8 cellular contexts compared by ENCODE assay signal in genomic region chr6:87703039-87703438, GRCh38. TPM values are rescaled to one million over a fixed set of nuclear protein-coding genes. Genes with fewer than 3 reads are reported as not detected.
A peak's percentile ranks its signal among the peaks of the same experiment; 100 is the strongest.
DNase-seq lines count a peak whose midpoint lies in the region; ATAC-seq and TF ChIP-seq lines count a peak whose summit lies in the region.
"Not testable (repeated sequence)": the region's sequence is repeated elsewhere in the genome, so short reads cannot be mapped to it uniquely, and the experiment has no call there.

No MANE protein-coding gene starts in this region.

- peak overlapping the region; percentile 96 for H3K27ac Mint-ChIP-seq in activated T-helper 17 cell treated with anti-CD3 and anti-CD28 coated beads, Interleukin-2, amount 50 U/mL, for 72 hours
- H3K27ac Mint-ChIP-seq in naive thymus-derived CD4-positive, alpha-beta T cell: peak overlapping the region in 8 of 9 donors; percentile 89 to 97 (median 94)
- H3K27ac Mint-ChIP-seq in stimulated activated memory B cell treated with anti-CD40 and anti-IgM and Interleukin-4, amounts not matched to agents 10 μg/mL and 1 μg/mL and 100 μg/mL, for 72 hours: peak overlapping the region; percentile 91

- peak overlapping the region; percentile 95 for H3K27ac ChIP-seq in HCT116 (ENCODE audit: low read depth, low read length)
- H3K27ac ChIP-seq in Peyer's patch: peak overlapping the region; percentile 96 to 99 (median 98)
- H3K27ac ChIP-seq in dorsolateral prefrontal cortex: peak overlapping the region in 55 of 59 donors; percentile 58 to 100 (median 98)
- H3K27ac ChIP-seq in hepatocyte: peak overlapping the region; percentile 80
- H3K27ac ChIP-seq in naive thymus-derived CD4-positive, alpha-beta T cell (ENCODE audit: low read depth, low read length): peak overlapping the region; percentile 93

- CTCF ChIA-PET in HCT116 (lab: Charles Lee); naive thymus-derived CD4-positive, alpha-beta T cell (lab: Charles Lee): not testable (repeated sequence)

- peaks cover 12 to 46% of the 10 kb centered on the region in 2 experiments for H3K4me1 ChIP-seq in HCT116 (ENCODE audit: control insufficient read depth in 1 of 2, insufficient read depth in 2 of 2, low read length in 2 of 2)
- H3K4me1 ChIP-seq in Peyer's patch; hepatocyte (ENCODE audit: insufficient read depth); naive thymus-derived CD4-positive, alpha-beta T cell (ENCODE audit: control insufficient read depth in 2 of 2, insufficient read depth in 2 of 2, low read length in 2 of 2): not testable (repeated sequence)

- H3K4me3 ChIP-seq in AG09309 (ENCODE audit: control insufficient read depth, low read depth, low read length): peak overlapping the region; percentile 61
- H3K4me3 ChIP-seq in HCT116 (replicated peaks in 1 of 2; ENCODE audit: low read depth in 1 of 2, low read length in 2 of 2): peak overlapping the region; percentile 78 to 91
- peak overlapping the region in 3 of 4 donors; percentile 71 to 99 (median 89) for H3K4me3 ChIP-seq in Peyer's patch
- peak overlapping the region; percentile 51 to 98 (median 93) for H3K4me3 ChIP-seq in dorsolateral prefrontal cortex
- peak overlapping the region; percentile 24 for H3K4me3 ChIP-seq in hepatocyte
- H3K4me3 ChIP-seq in naive thymus-derived CD4-positive, alpha-beta T cell (ENCODE audit: low read length): peak overlapping the region; percentile 80

- not testable (repeated sequence) for H3K9me2 ChIP-seq in HCT116 (ENCODE audit: insufficient read depth); hepatocyte (replicated peaks; ENCODE audit: insufficient read depth)

- not testable (repeated sequence) for H3K9me3 ChIP-seq in HCT116 (ENCODE audit: control insufficient read depth in 1 of 2, insufficient read depth in 1 of 2, low read depth in 1 of 2, low read length in 2 of 2); Peyer's patch; hepatocyte (ENCODE audit: low read depth); naive thymus-derived CD4-positive, alpha-beta T cell (ENCODE audit: control insufficient read depth in 2 of 3, low read length in 3 of 3)

- not testable (repeated sequence) for BruUV-seq in HCT116 (replicated peaks; lab: Mats Ljungman, UMichigan)

- peak overlapping the region; percentile 87 for H2AFZ ChIP-seq in HCT116 (ENCODE audit: low read depth, low read length, poor library complexity, severe bottlenecking)
- peak overlapping the region; percentile 53 for H2AFZ ChIP-seq in hepatocyte

- ATAC-seq in HCT116; activated T-helper 17 cell treated with anti-CD3 and anti-CD28 coated beads, Interleukin-2, amount 50 U/mL, for 72 hours (replicated peaks); naive thymus-derived CD4-positive, alpha-beta T cell; stimulated activated memory B cell treated with anti-CD40 and anti-IgM and Interleukin-4, amounts not matched to agents 10 μg/mL and 1 μg/mL and 100 μg/mL, for 72 hours: not testable (repeated sequence)

- peak overlapping the region; percentile 97 for H3K4me3 Mint-ChIP-seq in activated T-helper 17 cell treated with anti-CD3 and anti-CD28 coated beads, Interleukin-2, amount 50 U/mL, for 72 hours
- H3K4me3 Mint-ChIP-seq in naive thymus-derived CD4-positive, alpha-beta T cell: peak overlapping the region; percentile 92 to 98 (median 96)
- H3K4me3 Mint-ChIP-seq in stimulated activated memory B cell treated with anti-CD40 and anti-IgM and Interleukin-4, amounts not matched to agents 10 μg/mL and 1 μg/mL and 100 μg/mL, for 72 hours: peak overlapping the region; percentile 85

- TF ChIP-seq RAD21 in HCT116 (IDR thresholded peaks at IDR 0.05; ENCODE audit: low read depth): not testable (repeated sequence)

- POLR2A ChIA-PET in HCT116 (lab: Charles Lee): interaction anchor here (1.2 to 1.4 kb wide), 3 partner anchors 13 to 20 kb away, joined by 3 to 5 read pairs (median 4); no protein-coding TSS in a partner anchor
- POLR2A ChIA-PET in naive thymus-derived CD4-positive, alpha-beta T cell (lab: Charles Lee): interaction anchor here (0.7 to 2.8 kb wide), 6 partner anchors 13 to 547 kb away, joined by 3 to 44 read pairs (median 7); partner anchors contain the start of genes ORC3, RARS2 and ZNF292

- H3K27me3 ChIP-seq in HCT116 (ENCODE audit: insufficient read depth, low read length); Peyer's patch; dorsolateral prefrontal cortex; hepatocyte; naive thymus-derived CD4-positive, alpha-beta T cell (ENCODE audit: control insufficient read depth in 2 of 2, insufficient read depth in 2 of 2, low read length in 2 of 2): not testable (repeated sequence)

- H3K27me3 Mint-ChIP-seq in activated T-helper 17 cell treated with anti-CD3 and anti-CD28 coated beads, Interleukin-2, amount 50 U/mL, for 72 hours; naive thymus-derived CD4-positive, alpha-beta T cell; stimulated activated memory B cell treated with anti-CD40 and anti-IgM and Interleukin-4, amounts not matched to agents 10 μg/mL and 1 μg/mL and 100 μg/mL, for 72 hours: not testable (repeated sequence)

- H3K79me2 ChIP-seq in HCT116 (ENCODE audit: insufficient read depth, low read length): peaks cover 40% of the 10 kb centered on the region
- H3K79me2 ChIP-seq in hepatocyte: peaks cover 39% of the 10 kb centered on the region

- not testable (repeated sequence) for TF ChIP-seq CTCF in AG09309 (IDR thresholded peaks at IDR 0.05; ENCODE audit: control insufficient read depth, insufficient read depth, low read depth, low read length, missing control alignments); HCT116 (IDR thresholded peaks at IDR 0.05 in 2 of 3, conservative IDR thresholded peaks at IDR 0.05 in 1 of 3; ENCODE audit: borderline replicate concordance in 1 of 3, insufficient read depth in 1 of 3, low read depth in 2 of 3, low read length in 2 of 3); Peyer's patch (IDR thresholded peaks at IDR 0.05); dorsolateral prefrontal cortex (IDR thresholded peaks at IDR 0.05 in 54 of 56, conservative IDR thresholded peaks at IDR 0.05 in 2 of 56; ENCODE audit: low read depth in 1 of 56, partially characterized antibody in 56 of 56); hepatocyte (IDR thresholded peaks at IDR 0.05; ENCODE audit: poor library complexity)

- not testable (repeated sequence) for H3K9me3 Mint-ChIP-seq in activated T-helper 17 cell treated with anti-CD3 and anti-CD28 coated beads, Interleukin-2, amount 50 U/mL, for 72 hours; naive thymus-derived CD4-positive, alpha-beta T cell; stimulated activated memory B cell treated with anti-CD40 and anti-IgM and Interleukin-4, amounts not matched to agents 10 μg/mL and 1 μg/mL and 100 μg/mL, for 72 hours

- H4K20me1 ChIP-seq in HCT116 (ENCODE audit: insufficient read depth) (peaks cover 26% of the 10 kb centered on the region; the same call in 1 of the 2 replicates), hepatocyte (ENCODE audit: insufficient read depth, poor library complexity, severe bottlenecking) (peaks cover 31% of the 10 kb centered on the region)

- RAD21 ChIA-PET in HCT116 (lab: Charles Lee; ENCODE audit: low non-redundant PET in 1 of 2, low total read pairs in 2 of 2, uncharacterized antibody in 2 of 2, unreplicated experiment in 2 of 2): not testable (repeated sequence)

- intact Hi-C loops in HCT116 (cut with micrococcal nuclease) (loop anchor here (2.0 to 5.0 kb wide), 2 partner anchors 230 to 296 kb away; partner anchors contain the start of genes CFAP206 and SLC35A1), dorsolateral prefrontal cortex (cut with DNase I) (loop anchor here (2.0 to 10.0 kb wide), 5 partner anchors 111 to 1379 kb away; partner anchors contain the start of genes ORC3 (in 1 of the 2), PNRC1 (in 1 of the 2), SLC35A1 (in 1 of the 2) and ZNF292 (in 1 of the 2))
- intact Hi-C loops in naive thymus-derived CD4-positive, alpha-beta T cell (cut with micrococcal nuclease): loop anchor here (2.0 to 10.0 kb wide), 9 partner anchors 30 to 1654 kb away; partner anchors contain the start of genes CFAP206 (in 2 of the 2), RNGTT (in 1 of the 2) and UBE2J1 (in 1 of the 2)

- H3K9ac ChIP-seq in HCT116 (ENCODE audit: low read length): peak overlapping the region; percentile 29

- not testable (repeated sequence) for TF ChIP-seq POLR2A in HCT116 (IDR thresholded peaks at IDR 0.05; ENCODE audit: borderline replicate concordance, extremely low read depth, insufficient read depth, insufficient read length); Peyer's patch (IDR thresholded peaks at IDR 0.05)

- not testable (repeated sequence) for H3K36me3 ChIP-seq in HCT116 (ENCODE audit: control insufficient read depth in 1 of 2, insufficient read depth in 2 of 2, low read length in 2 of 2); Peyer's patch; hepatocyte (replicated peaks; ENCODE audit: insufficient read depth, low read depth); naive thymus-derived CD4-positive, alpha-beta T cell (ENCODE audit: control insufficient read depth in 2 of 3, insufficient read depth in 3 of 3, low read length in 3 of 3)

- H3K36me3 Mint-ChIP-seq in activated T-helper 17 cell treated with anti-CD3 and anti-CD28 coated beads, Interleukin-2, amount 50 U/mL, for 72 hours (ENCODE audit: low read depth): peaks cover 33% of the 10 kb centered on the region
- peaks cover 0 to 14% (median 0%) of the 10 kb centered on the region in 5 donors for H3K36me3 Mint-ChIP-seq in naive thymus-derived CD4-positive, alpha-beta T cell
- H3K36me3 Mint-ChIP-seq in stimulated activated memory B cell treated with anti-CD40 and anti-IgM and Interleukin-4, amounts not matched to agents 10 μg/mL and 1 μg/mL and 100 μg/mL, for 72 hours: peaks cover 15% of the 10 kb centered on the region

- DNase-seq in AG09309 (ENCODE audit: low read depth); HCT116 (ENCODE audit: low read depth, low spot score); Peyer's patch; dorsolateral prefrontal cortex; naive thymus-derived CD4-positive, alpha-beta T cell: not testable (repeated sequence)
- DNase-seq in hepatocyte (ENCODE audit: low spot score): peak; percentile 11

- 79% methylated on average over 19 of the region's 19 CpGs for WGBS in hepatocyte (ENCODE audit: low lambda C conversion rate, missing lambda C conversion rate)

- H3K4me1 Mint-ChIP-seq in activated T-helper 17 cell treated with anti-CD3 and anti-CD28 coated beads, Interleukin-2, amount 50 U/mL, for 72 hours: peaks cover 20% of the 10 kb centered on the region
- peaks cover 19 to 36% (median 29%) of the 10 kb centered on the region in 7 donors for H3K4me1 Mint-ChIP-seq in naive thymus-derived CD4-positive, alpha-beta T cell
- peaks cover 34% of the 10 kb centered on the region for H3K4me1 Mint-ChIP-seq in stimulated activated memory B cell treated with anti-CD40 and anti-IgM and Interleukin-4, amounts not matched to agents 10 μg/mL and 1 μg/mL and 100 μg/mL, for 72 hours

- H3K4me2 ChIP-seq in HCT116 (ENCODE audit: low read length): peak overlapping the region; percentile 85
- H3K4me2 ChIP-seq in hepatocyte: peak overlapping the region; percentile 78

RNA-seq across cellular contexts. Expression of gene AKIRIN2, which starts 1.0 kb away (rescaled TPM):
- total RNA-seq in HCT116 (2021; ENCODE audit: unreplicated experiment) (54.8 TPM), Peyer's patch (10 to 100 TPM; 24.6 to 38.2 (median 28.3) TPM), dorsolateral prefrontal cortex (10 to 100 TPM; 38.8 to 78.6 (median 58.0) TPM), hepatocyte (12.7 and 24.2 TPM in 2 replicates)
- polyA plus RNA-seq in HCT116 (2012): 41.1 and 46.9 TPM in 2 replicates
- 10 to 100 TPM; 80.5 to 82.2 TPM for total RNA-seq in activated T-helper 17 cell treated with anti-CD3 and anti-CD28 coated beads, Interleukin-2, amount 50 U/mL, for 72 hours
- polyA plus RNA-seq in hepatocyte: 39.9 and 49.6 TPM in 2 replicates
- total RNA-seq in naive thymus-derived CD4-positive, alpha-beta T cell: 100 to 1,000 TPM in 1 of 5 experiments, 10 to 100 TPM in 4; 36.0 to 197 (median 57.4) TPM
- 10 to 100 TPM; 28.8 to 38.5 TPM for polyA plus RNA-seq in naive thymus-derived CD4-positive, alpha-beta T cell

Comparison
In these comparisons a context has a peak if more than half of its experiments do, and no peak if none do; other contexts are left out.
1. H3K4me3 ChIP-seq: peak in every context shown above with its lines; median percentile 93 in dorsolateral prefrontal cortex; 89 in Peyer's patch; 84 in HCT116; 80 in naive thymus-derived CD4-positive, alpha-beta T cell; 61 in AG09309; 24 in hepatocyte.